ENCODE assay signal across 18 cellular contexts in the genomic region with DNA sequence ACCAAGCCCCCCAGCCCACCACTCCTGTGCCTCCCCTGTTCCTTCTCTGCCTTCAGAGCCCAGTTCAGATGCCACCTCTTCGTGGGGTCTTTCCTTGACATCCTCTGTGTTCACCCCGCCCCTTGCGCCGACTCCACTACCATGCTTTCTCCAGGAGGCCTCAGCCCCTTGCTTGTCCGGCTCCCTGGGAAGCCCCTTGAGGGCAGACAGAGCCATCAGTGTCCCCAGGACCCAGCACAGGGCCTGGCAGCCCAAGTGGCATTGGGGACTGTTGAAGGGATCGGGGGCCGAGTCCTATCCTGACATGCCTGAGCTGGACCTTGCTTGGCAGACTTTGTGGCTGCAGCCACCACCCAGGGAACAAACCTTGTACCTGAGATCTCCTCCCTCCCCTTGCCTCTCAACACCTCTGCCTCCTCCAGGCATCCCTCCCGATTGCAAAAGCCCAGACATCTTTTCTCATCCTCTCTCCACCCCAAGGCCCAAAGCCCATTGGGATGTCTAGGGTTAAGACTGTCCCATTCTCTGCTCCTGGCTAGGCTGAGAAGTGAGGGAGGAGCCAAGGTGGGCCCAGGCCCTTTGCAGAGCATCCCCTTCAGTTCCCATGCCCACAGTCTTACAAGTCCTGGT. TPM values are rescaled to one million over a fixed set of nuclear protein-coding genes. Genes with fewer than 3 reads are reported as not detected.
DNase-seq lines count a peak whose midpoint lies in the region; ATAC-seq and TF ChIP-seq lines count a peak whose summit lies in the region.
"Had no signal": no experiment of that assay in that cellular context is flagged by ENCODE, and none has a peak within 500 bp of the region (broad histone marks: within the 10 kb centered on the region; RNA-seq: fewer than 3 reads in every experiment).

No MANE protein-coding gene starts in this region.

- H3K27ac ChIP-seq in VCaP (peak overlapping the region; percentile 34), mesendoderm (ENCODE audit: low read depth, low read length) (no peak overlapping the region), foreskin keratinocyte (no peak overlapping the region)
- H3K27ac ChIP-seq: cardiac muscle cell, gastrocnemius medialis, HL-60 had no signal

- DNase-seq in activated CD8-positive, alpha-beta T cell treated with anti-CD3 and anti-CD28 coated beads, Interleukin-2, amount 10 ng/mL, durations not matched to agents 7 days and 5 days: no peak
- no peak for DNase-seq in activated CD8-positive, alpha-beta T cell treated with anti-CD3 and anti-CD28 coated beads for 36 hours
- DNase-seq in mesendoderm (no peak), foreskin keratinocyte (no peak), AG08396 (ENCODE audit: low spot score) (no peak)
- no peak for DNase-seq in stimulated activated naive CD8-positive, alpha-beta T cell treated with anti-CD3 and anti-CD28 coated beads, Interleukin-15, amount 100 ng/mL, for 72 hours
- DNase-seq: activated gamma-delta T cell treated with Interleukin-2 at 50 U/mL for 16 hours, gastrocnemius medialis, NCI-H146, NCI-H526 treated with DMSO at 0.1 percent for 48 hours had no signal

- no peak overlapping the region for H3K4me3 ChIP-seq in mesendoderm (ENCODE audit: low read length)
- H3K4me3 ChIP-seq: cardiac muscle cell, gastrocnemius medialis had no signal

- no peak overlapping the region for H3K23ac ChIP-seq in mesendoderm (ENCODE audit: low read length)

- no peak overlapping the region for H3K9ac ChIP-seq in mesendoderm (ENCODE audit: low read length)

- CTCF ChIA-PET in activated CD8-positive, alpha-beta T cell treated with anti-CD3 and anti-CD28 coated beads, Interleukin-2, amount 10 ng/mL, durations not matched to agents 7 days and 5 days (lab: Charles Lee): no interaction called here
- CTCF ChIA-PET in activated CD8-positive, alpha-beta T cell treated with anti-CD3 and anti-CD28 coated beads for 36 hours (lab: Charles Lee): no interaction called here

- H3K79me2 ChIP-seq in mesendoderm (ENCODE audit: control insufficient read depth, insufficient read depth, low read length): no peaks in the 10 kb centered on the region

- WGBS in mesendoderm (ENCODE audit: extremely low coverage, insufficient coverage, low lambda C conversion rate): no CpG with 5 or more reads among the region's 8 CpGs

- H3K56ac ChIP-seq in mesendoderm (ENCODE audit: low read length): peak overlapping the region; percentile 56

- no peaks in the 10 kb centered on the region for H3K27me3 ChIP-seq in mesendoderm (ENCODE audit: insufficient read depth, low read length, poor library complexity)
- H3K27me3 ChIP-seq in foreskin keratinocyte: no peaks in the 10 kb centered on the region
- H3K27me3 ChIP-seq: cardiac muscle cell, gastrocnemius medialis had no signal

- H3K4me1 ChIP-seq in mesendoderm (ENCODE audit: control insufficient read depth, low read depth, low read length) (peaks cover 4% of the 10 kb centered on the region), foreskin keratinocyte (no peaks in the 10 kb centered on the region)
- H3K4me1 ChIP-seq: gastrocnemius medialis had no signal

- no peak overlapping the region for H3K4me2 ChIP-seq in mesendoderm (ENCODE audit: low read length)

- H3K27me3 Mint-ChIP-seq in activated CD8-positive, alpha-beta T cell treated with anti-CD3 and anti-CD28 coated beads, Interleukin-2, amount 10 ng/mL, durations not matched to agents 7 days and 5 days (ENCODE audit: low read depth): no peaks in the 10 kb centered on the region
- no peaks in the 10 kb centered on the region for H3K27me3 Mint-ChIP-seq in activated CD8-positive, alpha-beta T cell treated with anti-CD3 and anti-CD28 coated beads for 36 hours
- no peaks in the 10 kb centered on the region for H3K27me3 Mint-ChIP-seq in stimulated activated naive CD8-positive, alpha-beta T cell treated with anti-CD3 and anti-CD28 coated beads, Interleukin-15, amount 100 ng/mL, for 72 hours
- H3K27me3 Mint-ChIP-seq: activated CD4-positive, alpha-beta T cell treated with anti-CD3 and anti-CD28 coated beads, Interleukin-2, amount 10 ng/mL, durations not matched to agents 24 days and 14 days; natural killer cell treated with Interleukin-12 subunit alpha and Interleukin-12 subunit beta and Interleukin-15 and Interleukin-18, amount 100 ng/mL, for 72 hours had no signal

- H3K79me1 ChIP-seq in mesendoderm (ENCODE audit: low read length): no peaks in the 10 kb centered on the region

- H3K4ac ChIP-seq in mesendoderm (ENCODE audit: low read depth, low read length): no peak overlapping the region

- H3K9me3 Mint-ChIP-seq in activated CD8-positive, alpha-beta T cell treated with anti-CD3 and anti-CD28 coated beads, Interleukin-2, amount 10 ng/mL, durations not matched to agents 7 days and 5 days (ENCODE audit: insufficient read depth): no peaks in the 10 kb centered on the region
- no peaks in the 10 kb centered on the region for H3K9me3 Mint-ChIP-seq in activated CD8-positive, alpha-beta T cell treated with anti-CD3 and anti-CD28 coated beads for 36 hours
- H3K9me3 Mint-ChIP-seq in stimulated activated naive CD8-positive, alpha-beta T cell treated with anti-CD3 and anti-CD28 coated beads, Interleukin-15, amount 100 ng/mL, for 72 hours: no peaks in the 10 kb centered on the region
- H3K9me3 Mint-ChIP-seq: activated CD4-positive, alpha-beta T cell treated with anti-CD3 and anti-CD28 coated beads, Interleukin-2, amount 10 ng/mL, durations not matched to agents 24 days and 14 days; natural killer cell treated with Interleukin-12 subunit alpha and Interleukin-12 subunit beta and Interleukin-15 and Interleukin-18, amount 100 ng/mL, for 72 hours had no signal

- no peak overlapping the region for H2AK5ac ChIP-seq in mesendoderm (ENCODE audit: low read length)

- H4K8ac ChIP-seq in mesendoderm (ENCODE audit: low read depth, low read length): no peak overlapping the region

- ATAC-seq in activated CD8-positive, alpha-beta T cell treated with anti-CD3 and anti-CD28 coated beads, Interleukin-2, amount 10 ng/mL, durations not matched to agents 7 days and 5 days: no peak
- ATAC-seq in activated CD8-positive, alpha-beta T cell treated with anti-CD3 and anti-CD28 coated beads for 36 hours: no peak
- no peak for ATAC-seq in stimulated activated naive CD8-positive, alpha-beta T cell treated with anti-CD3 and anti-CD28 coated beads, Interleukin-15, amount 100 ng/mL, for 72 hours
- ATAC-seq in HG02852 (IDR thresholded peaks at IDR 0.05; ENCODE audit: unreplicated experiment): no peak
- no peak for ATAC-seq in foreskin keratinocyte
- ATAC-seq: gastrocnemius medialis; natural killer cell treated with Interleukin-12 subunit alpha and Interleukin-12 subunit beta and Interleukin-15 and Interleukin-18, amount 100 ng/mL, for 72 hours had no signal

- no peak overlapping the region for H2BK5ac ChIP-seq in mesendoderm (ENCODE audit: low read length)

- POLR2A ChIA-PET in activated CD8-positive, alpha-beta T cell treated with anti-CD3 and anti-CD28 coated beads, Interleukin-2, amount 10 ng/mL, durations not matched to agents 7 days and 5 days (lab: Charles Lee): no interaction called here
- POLR2A ChIA-PET in activated CD8-positive, alpha-beta T cell treated with anti-CD3 and anti-CD28 coated beads for 36 hours (lab: Charles Lee): no interaction called here

- no peak overlapping the region for H2BK15ac ChIP-seq in mesendoderm (replicated peaks; ENCODE audit: low read depth)

- H3K18ac ChIP-seq in mesendoderm (ENCODE audit: low read length): no peak overlapping the region

- H3K36me3 Mint-ChIP-seq in activated CD8-positive, alpha-beta T cell treated with anti-CD3 and anti-CD28 coated beads, Interleukin-2, amount 10 ng/mL, durations not matched to agents 7 days and 5 days (ENCODE audit: low read depth): no peaks in the 10 kb centered on the region
- H3K36me3 Mint-ChIP-seq in activated CD8-positive, alpha-beta T cell treated with anti-CD3 and anti-CD28 coated beads for 36 hours (ENCODE audit: low read depth): no peaks in the 10 kb centered on the region
- H3K36me3 Mint-ChIP-seq: natural killer cell treated with Interleukin-12 subunit alpha and Interleukin-12 subunit beta and Interleukin-15 and Interleukin-18, amount 100 ng/mL, for 72 hours had no signal

- no peak for TF ChIP-seq CTCF in activated CD8-positive, alpha-beta T cell treated with anti-CD3 and anti-CD28 coated beads for 36 hours (IDR thresholded peaks at IDR 0.05)
- TF ChIP-seq CTCF in VCaP (conservative IDR thresholded peaks at IDR 0.05) (no peak), foreskin keratinocyte (conservative IDR thresholded peaks at IDR 0.05) (no peak)

- peak overlapping the region; percentile 48 for H3K27ac Mint-ChIP-seq in activated CD8-positive, alpha-beta T cell treated with anti-CD3 and anti-CD28 coated beads, Interleukin-2, amount 10 ng/mL, durations not matched to agents 7 days and 5 days
- no peak overlapping the region for H3K27ac Mint-ChIP-seq in activated CD8-positive, alpha-beta T cell treated with anti-CD3 and anti-CD28 coated beads for 36 hours
- H3K27ac Mint-ChIP-seq in stimulated activated naive CD8-positive, alpha-beta T cell treated with anti-CD3 and anti-CD28 coated beads, Interleukin-15, amount 100 ng/mL, for 72 hours: peak overlapping the region; percentile 49 to 85
- H3K27ac Mint-ChIP-seq: activated CD4-positive, alpha-beta T cell treated with anti-CD3 and anti-CD28 coated beads, Interleukin-2, amount 10 ng/mL, durations not matched to agents 24 days and 14 days; natural killer cell treated with Interleukin-12 subunit alpha and Interleukin-12 subunit beta and Interleukin-15 and Interleukin-18, amount 100 ng/mL, for 72 hours had no signal

- no peak overlapping the region for H4K5ac ChIP-seq in mesendoderm (ENCODE audit: low read length)

- no peak overlapping the region for H3K4me3 Mint-ChIP-seq in activated CD8-positive, alpha-beta T cell treated with anti-CD3 and anti-CD28 coated beads, Interleukin-2, amount 10 ng/mL, durations not matched to agents 7 days and 5 days
- H3K4me3 Mint-ChIP-seq in activated CD8-positive, alpha-beta T cell treated with anti-CD3 and anti-CD28 coated beads for 36 hours: no peak overlapping the region
- no peak overlapping the region for H3K4me3 Mint-ChIP-seq in stimulated activated naive CD8-positive, alpha-beta T cell treated with anti-CD3 and anti-CD28 coated beads, Interleukin-15, amount 100 ng/mL, for 72 hours
- H3K4me3 Mint-ChIP-seq: activated CD4-positive, alpha-beta T cell treated with anti-CD3 and anti-CD28 coated beads, Interleukin-2, amount 10 ng/mL, durations not matched to agents 24 days and 14 days; natural killer cell treated with Interleukin-12 subunit alpha and Interleukin-12 subunit beta and Interleukin-15 and Interleukin-18, amount 100 ng/mL, for 72 hours had no signal

- H3K4me1 Mint-ChIP-seq in activated CD8-positive, alpha-beta T cell treated with anti-CD3 and anti-CD28 coated beads, Interleukin-2, amount 10 ng/mL, durations not matched to agents 7 days and 5 days (ENCODE audit: low read depth): peaks cover 11% of the 10 kb centered on the region
- peaks cover 7% of the 10 kb centered on the region for H3K4me1 Mint-ChIP-seq in activated CD8-positive, alpha-beta T cell treated with anti-CD3 and anti-CD28 coated beads for 36 hours (ENCODE audit: low read depth)
- H3K4me1 Mint-ChIP-seq in stimulated activated naive CD8-positive, alpha-beta T cell treated with anti-CD3 and anti-CD28 coated beads, Interleukin-15, amount 100 ng/mL, for 72 hours: peaks cover 11% of the 10 kb centered on the region

- H2BK120ac ChIP-seq in mesendoderm (ENCODE audit: low read depth, low read length): no peak overlapping the region

- intact Hi-C loops in activated CD8-positive, alpha-beta T cell treated with anti-CD3 and anti-CD28 coated beads for 36 hours (cut with micrococcal nuclease): no loop called here

- no peaks in the 10 kb centered on the region for H3K36me3 ChIP-seq in mesendoderm (ENCODE audit: control insufficient read depth, insufficient read depth, low read length)
- H3K36me3 ChIP-seq: cardiac muscle cell, gastrocnemius medialis had no signal

RNA-seq across cellular contexts. Expression of gene CLDN19, which starts 3.4 kb away (rescaled TPM):
- total RNA-seq in activated CD8-positive, alpha-beta T cell treated with anti-CD3 and anti-CD28 coated beads, Interleukin-2, amount 10 ng/mL, durations not matched to agents 7 days and 5 days: not detected
- total RNA-seq in activated CD8-positive, alpha-beta T cell treated with anti-CD3 and anti-CD28 coated beads for 36 hours: not detected
- 3.5 TPM for polyA plus RNA-seq in mesendoderm (2013, experiment 1 of 2)
- 3.7 TPM for polyA plus RNA-seq in mesendoderm (2013, experiment 2 of 2)
- total RNA-seq in foreskin keratinocyte: not detected in 2 replicates
- not detected in 2 replicates for polyA plus RNA-seq in foreskin keratinocyte
- total RNA-seq: activated CD4-positive, alpha-beta T cell treated with anti-CD3 and anti-CD28 coated beads, Interleukin-2, amount 10 ng/mL, durations not matched to agents 24 days and 14 days; natural killer cell treated with Interleukin-12 subunit alpha and Interleukin-12 subunit beta and Interleukin-15 and Interleukin-18, amount 100 ng/mL, for 72 hours; ureter had no signal
- polyA plus RNA-seq: BJ had no signal

RNA-seq across cellular contexts. Expression of gene P3H1, which starts 30.1 kb away (rescaled TPM):
- total RNA-seq in activated CD8-positive, alpha-beta T cell treated with anti-CD3 and anti-CD28 coated beads, Interleukin-2, amount 10 ng/mL, durations not matched to agents 7 days and 5 days: 10 to 100 TPM; 42.9 to 45.5 TPM
- total RNA-seq in activated CD8-positive, alpha-beta T cell treated with anti-CD3 and anti-CD28 coated beads for 36 hours: 10 to 100 TPM; 34.7 to 34.8 TPM
- 27.0 TPM for polyA plus RNA-seq in mesendoderm (2013, experiment 1 of 2)
- polyA plus RNA-seq in mesendoderm (2013, experiment 2 of 2): 27.9 TPM
- 30.4 and 36.1 TPM in 2 replicates for total RNA-seq in foreskin keratinocyte
- 29.6 and 34.4 TPM in 2 replicates for polyA plus RNA-seq in foreskin keratinocyte

RNA-seq across cellular contexts. Expression of gene C1orf50, which starts 30.4 kb away (rescaled TPM):
- total RNA-seq in activated CD8-positive, alpha-beta T cell treated with anti-CD3 and anti-CD28 coated beads, Interleukin-2, amount 10 ng/mL, durations not matched to agents 7 days and 5 days: 1 to 10 TPM; 6.3 to 6.7 TPM
- total RNA-seq in activated CD8-positive, alpha-beta T cell treated with anti-CD3 and anti-CD28 coated beads for 36 hours: 1 to 10 TPM; 4.7 to 5.2 TPM
- polyA plus RNA-seq in mesendoderm (2013, experiment 1 of 2): 2.6 TPM
- polyA plus RNA-seq in mesendoderm (2013, experiment 2 of 2): 2.4 TPM
- 4.2 and 4.5 TPM in 2 replicates for total RNA-seq in foreskin keratinocyte
- 7.8 and 8.5 TPM in 2 replicates for polyA plus RNA-seq in foreskin keratinocyte

RNA-seq across cellular contexts. Expression of gene TMEM269, which starts 48.1 kb away (rescaled TPM):
- total RNA-seq in activated CD8-positive, alpha-beta T cell treated with anti-CD3 and anti-CD28 coated beads, Interleukin-2, amount 10 ng/mL, durations not matched to agents 7 days and 5 days: under 1 TPM in 1 of 2 experiments, not detected in 1; 0.40 TPM
- under 1 TPM; 0.22 to 0.32 TPM for total RNA-seq in activated CD8-positive, alpha-beta T cell treated with anti-CD3 and anti-CD28 coated beads for 36 hours
- 0.06 TPM for polyA plus RNA-seq in mesendoderm (2013, experiment 1 of 2)
- polyA plus RNA-seq in mesendoderm (2013, experiment 2 of 2): 0.07 TPM
- not detected in 2 replicates for total RNA-seq in foreskin keratinocyte
- 0.02 TPM in 1 of 2 replicates, not detected in the other for polyA plus RNA-seq in foreskin keratinocyte
- total RNA-seq: activated CD4-positive, alpha-beta T cell treated with anti-CD3 and anti-CD28 coated beads, Interleukin-2, amount 10 ng/mL, durations not matched to agents 24 days and 14 days had no signal
- polyA plus RNA-seq: BJ had no signal

RNA-seq across cellular contexts. Expression of gene YBX1, which starts 54.5 kb away (rescaled TPM):
- total RNA-seq in activated CD8-positive, alpha-beta T cell treated with anti-CD3 and anti-CD28 coated beads, Interleukin-2, amount 10 ng/mL, durations not matched to agents 7 days and 5 days: 100 to 1,000 TPM; 733 to 791 TPM
- 1,000 to 10,000 TPM; 1,417 to 1,447 TPM for total RNA-seq in activated CD8-positive, alpha-beta T cell treated with anti-CD3 and anti-CD28 coated beads for 36 hours
- 1,698 TPM for polyA plus RNA-seq in mesendoderm (2013, experiment 1 of 2)
- polyA plus RNA-seq in mesendoderm (2013, experiment 2 of 2): 1,742 TPM
- total RNA-seq in foreskin keratinocyte: 1,023 and 1,172 TPM in 2 replicates
- polyA plus RNA-seq in foreskin keratinocyte: 1,140 and 1,310 TPM in 2 replicates
